24 cellular contexts compared by ENCODE assay signal in genomic region chr19:28868836-28869235, GRCh38.
"Had no signal": no experiment of that assay in that cellular context is flagged by ENCODE, and none has a peak within 500 bp of the region (broad histone marks: within the 10 kb centered on the region; RNA-seq: fewer than 3 reads in every experiment).

No MANE protein-coding gene starts in this region.

- H3K4me1 ChIP-seq: ascending aorta had no signal

- H3K9me3 ChIP-seq: ascending aorta, body of pancreas, MG63 had no signal

- H3K4me3 ChIP-seq: ascending aorta, body of pancreas, MG63, PC-9 had no signal

- ATAC-seq: activated CD8-positive, alpha-beta memory T cell treated with anti-CD3 and anti-CD28 coated beads, Interleukin-2, amount 10 ng/mL, durations not matched to agents 7 days and 5 days; activated naive CD4-positive, alpha-beta T cell treated with anti-CD3 and anti-CD28 coated beads, Interleukin-2, amount 50 U/mL, for 72 hours; activated naive CD8-positive, alpha-beta T cell treated with anti-CD3 and anti-CD28 coated beads, Interleukin-2, amount 50 U/mL, for 24 hours; body of pancreas had no signal

- H3K27me3 ChIP-seq: ascending aorta, body of pancreas had no signal

- H3K4me2 ChIP-seq: PC-9 had no signal

- H3K36me3 ChIP-seq: ascending aorta, MG63 had no signal

- DNase-seq: activated B cell treated with CpG ODN at 0.5 μM for 24 hours; activated CD4-positive, alpha-beta T cell treated with anti-CD3 and anti-CD28 coated beads for 1 hour; activated CD4-positive, alpha-beta T cell treated with anti-CD3 and anti-CD28 coated beads, Interleukin-2, amount 10 ng/mL, durations not matched to agents 24 days and 14 days; activated CD4-positive, alpha-beta T cell treated with anti-CD3 and anti-CD28 coated beads, Interleukin-2, amount 50 U/mL, for 48 hours; activated CD8-positive, alpha-beta memory T cell treated with anti-CD3 and anti-CD28 coated beads, Interleukin-2, amount 10 ng/mL, durations not matched to agents 7 days and 5 days; activated effector memory CD4-positive, alpha-beta T cell treated with anti-CD3 and anti-CD28 coated beads, Interleukin-2, amount 50 U/mL, for 16 hours; activated naive CD4-positive, alpha-beta T cell treated with Interleukin-2 at 50 U/mL for 16 hours; activated naive CD8-positive, alpha-beta T cell treated with anti-CD3 and anti-CD28 coated beads, Interleukin-2, amount 50 U/mL, for 24 hours; activated T-cell treated with anti-CD3 and anti-CD28 coated beads, Interleukin-2, amount 50 U/mL, for 24 hours; amniotic stem cell; body of pancreas; MG63; NCI-H146; NCI-H187 treated with DMSO at 0.1 percent for 48 hours; NCI-H2107; NCI-H2171 treated with DMSO at 0.1 percent for 48 hours; NCI-H226; NCI-H510A treated with DMSO at 0.1 percent for 48 hours; NCI-H69; PC-9; SHP77 treated with DMSO at 0.1 percent for 48 hours; T-helper 9 cell had no signal

- H2AFZ ChIP-seq: PC-9 had no signal

- H3K27ac ChIP-seq: ascending aorta, body of pancreas, PC-9 had no signal
